ENCODE assay signal across 8 cellular contexts in the genomic region with DNA sequence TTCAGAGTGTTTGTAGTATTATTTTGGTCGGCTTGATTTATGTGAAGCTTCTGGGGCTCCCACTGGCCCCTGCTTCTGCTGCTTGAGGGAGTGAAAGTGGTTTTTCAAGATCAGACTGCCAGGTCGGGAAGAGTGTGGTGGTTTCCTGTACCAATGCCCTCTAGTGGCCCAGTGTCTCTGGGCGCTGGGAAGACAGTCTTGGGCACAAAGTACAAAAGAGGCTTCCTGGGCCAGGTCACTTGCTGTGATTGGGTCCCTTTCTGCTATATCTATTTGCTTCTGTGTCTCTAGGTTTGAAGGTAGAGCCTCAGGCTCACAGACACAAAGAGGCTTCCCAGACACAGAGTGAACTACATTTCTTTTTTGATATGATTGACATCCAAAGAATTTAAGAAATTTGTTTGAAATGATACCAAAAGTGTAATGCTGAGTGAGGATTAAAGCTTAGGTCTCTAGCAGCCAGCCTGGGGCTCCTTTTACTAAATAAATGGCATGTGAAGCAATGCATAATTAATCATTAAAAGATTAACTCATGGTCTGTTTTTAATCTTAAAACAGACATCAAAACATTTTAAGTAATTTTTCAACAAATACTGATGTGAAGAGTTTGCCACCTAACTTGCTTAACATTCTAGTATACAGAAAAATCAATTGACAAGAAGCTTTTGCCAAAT. TPM values are rescaled to one million over a fixed set of nuclear protein-coding genes. Genes with fewer than 3 reads are reported as not detected.
A peak's percentile ranks its signal among the peaks of the same experiment; 100 is the strongest.
DNase-seq lines count a peak whose midpoint lies in the region; ATAC-seq and TF ChIP-seq lines count a peak whose summit lies in the region.

No MANE protein-coding gene starts in this region.

- H3K4me1 ChIP-seq in HEK293 (ENCODE audit: control insufficient read depth, insufficient read depth, low read length) (no peaks in the 10 kb centered on the region), lower lobe of right lung (no peaks in the 10 kb centered on the region)

- CTCF ChIA-PET in GM10248 (lab: Yijun Ruan, JAX): interaction anchor here (1.0 to 1.5 kb wide), 4 partner anchors 21 to 49 kb away, joined by 3 to 4 read pairs (median 3); no protein-coding TSS in a partner anchor
- CTCF ChIA-PET in HEK293 (lab: Yijun Ruan, JAX): interaction anchor here (0.5 to 1.7 kb wide), 6 partner anchors 9 to 660 kb away, joined by 3 to 8 read pairs (median 3); a partner anchor contains a TSS

- no peaks in the 10 kb centered on the region for H3K9me3 Mint-ChIP-seq in activated naive CD8-positive, alpha-beta T cell treated with anti-CD3 and anti-CD28 coated beads, Interleukin-2, amount 10 ng/mL, durations not matched to agents 7 days and 5 days

- H3K27ac ChIP-seq in 22Rv1: no peak overlapping the region
- H3K27ac ChIP-seq in HEK293 (ENCODE audit: extremely low read depth, low read depth, low read length): no peak overlapping the region
- no peak overlapping the region for H3K27ac ChIP-seq in lower lobe of right lung

- peaks cover 5% of the 10 kb centered on the region for H3K4me1 Mint-ChIP-seq in activated naive CD8-positive, alpha-beta T cell treated with anti-CD3 and anti-CD28 coated beads, Interleukin-2, amount 10 ng/mL, durations not matched to agents 7 days and 5 days

- DNase-seq in GM10248 (ENCODE audit: extremely low spot score) (peak; percentile 25), M059J (ENCODE audit: low read depth) (peak; percentile 52), lower lobe of right lung (no peak), NCI-H1930 (lab: John Stamatoyannopoulos, UW) (no peak), hypothalamus (lab: John Stamatoyannopoulos, UW) (no peak)
- DNase-seq in activated naive CD8-positive, alpha-beta T cell treated with anti-CD3 and anti-CD28 coated beads, Interleukin-2, amount 10 ng/mL, durations not matched to agents 7 days and 5 days: peak; percentile 30

- TF ChIP-seq CTCF in 22Rv1 (IDR thresholded peaks at IDR 0.05): peak; percentile 91
- TF ChIP-seq CTCF in GM10248 (IDR thresholded peaks at IDR 0.05; ENCODE audit: control extremely low read depth, extremely low read depth, low read depth, missing control alignments): peak; percentile 41
- TF ChIP-seq CTCF in HEK293 (tag by site-specific recombination; IDR thresholded peaks at IDR 0.05): 0 out of 2 replicates have a peak, but pooled peaks have one; percentile 29
- peak; percentile 40 for TF ChIP-seq CTCF in lower lobe of right lung (IDR thresholded peaks at IDR 0.05)

- H3K36me3 ChIP-seq in HEK293 (ENCODE audit: control insufficient read depth in 2 of 2, insufficient read depth in 1 of 2, low read length in 2 of 2): no peaks in the 10 kb centered on the region
- no peaks in the 10 kb centered on the region for H3K36me3 ChIP-seq in lower lobe of right lung

- H3K27ac Mint-ChIP-seq in activated naive CD8-positive, alpha-beta T cell treated with anti-CD3 and anti-CD28 coated beads, Interleukin-2, amount 10 ng/mL, durations not matched to agents 7 days and 5 days: peak overlapping the region; percentile 14

- POLR2A ChIA-PET in GM10248 (lab: Yijun Ruan, JAX): no interaction called here
- POLR2A ChIA-PET in HEK293 (lab: Yijun Ruan, JAX): no interaction called here
- POLR2A ChIA-PET in activated naive CD8-positive, alpha-beta T cell treated with anti-CD3 and anti-CD28 coated beads, Interleukin-2, amount 10 ng/mL, durations not matched to agents 7 days and 5 days (lab: Charles Lee): no interaction called here

- no peaks in the 10 kb centered on the region for H3K9me3 ChIP-seq in HEK293 (ENCODE audit: control insufficient read depth, insufficient read depth, low read depth, low read length)
- H3K9me3 ChIP-seq in lower lobe of right lung: no peaks in the 10 kb centered on the region

- peak; percentile 76 for ATAC-seq in activated naive CD8-positive, alpha-beta T cell treated with anti-CD3 and anti-CD28 coated beads, Interleukin-2, amount 10 ng/mL, durations not matched to agents 7 days and 5 days (ENCODE audit: low read depth)
- ATAC-seq in lower lobe of right lung: peak; percentile 54 to 63

- no peaks in the 10 kb centered on the region for H3K27me3 Mint-ChIP-seq in activated naive CD8-positive, alpha-beta T cell treated with anti-CD3 and anti-CD28 coated beads, Interleukin-2, amount 10 ng/mL, durations not matched to agents 7 days and 5 days

- intact Hi-C loops in lower lobe of right lung (cut with DNase I): no loop called here

- H3K27me3 ChIP-seq in lower lobe of right lung (ENCODE audit: low read depth): no peaks in the 10 kb centered on the region

- no peaks in the 10 kb centered on the region for H3K36me3 Mint-ChIP-seq in activated naive CD8-positive, alpha-beta T cell treated with anti-CD3 and anti-CD28 coated beads, Interleukin-2, amount 10 ng/mL, durations not matched to agents 7 days and 5 days

- no peak overlapping the region for H3K4me3 ChIP-seq in HEK293 (ENCODE audit: low read depth, low read length)
- H3K4me3 ChIP-seq in lower lobe of right lung: no peak overlapping the region

- H3K4me3 Mint-ChIP-seq in activated naive CD8-positive, alpha-beta T cell treated with anti-CD3 and anti-CD28 coated beads, Interleukin-2, amount 10 ng/mL, durations not matched to agents 7 days and 5 days: no peak overlapping the region

TF ChIP-seq in HEK293, 187 proteins besides CTCF, POLR2A, EP300 and RAD21:
- TF ChIP-seq ZNF274 (IDR thresholded peaks at IDR 0.05; ENCODE audit: low read length): no peak
- TF ChIP-seq ZNF274 (tag by site-specific recombination; IDR thresholded peaks at IDR 0.05; ENCODE audit: borderline replicate concordance): no peak

RNA-seq across cellular contexts. Expression of a gene that starts 36.3 kb away (rescaled TPM):
- 5.3 and 5.6 TPM in 2 replicates for total RNA-seq in M059J (2014; rRNA removed; shearing (Covaris generic))
- 10 to 100 TPM; 30.8 to 35.0 TPM for total RNA-seq in activated naive CD8-positive, alpha-beta T cell treated with anti-CD3 and anti-CD28 coated beads, Interleukin-2, amount 10 ng/mL, durations not matched to agents 7 days and 5 days
- 4.3 TPM for total RNA-seq in lower lobe of right lung

Comparison
In these comparisons a context has a peak if more than half of its experiments do, and no peak if none do; other contexts are left out.
1. CTCF ChIP-seq: peak in every context shown above with its lines; median percentile 91 in 22Rv1; 41 in GM10248; 40 in lower lobe of right lung; 29 in HEK293.
2. DNase-seq: peak in GM10248 (single experiment), M059J (single experiment) and activated naive CD8-positive, alpha-beta T cell treated with anti-CD3 and anti-CD28 coated beads, Interleukin-2, amount 10 ng/mL, durations not matched to agents 7 days and 5 days (single experiment); none in lower lobe of right lung (single experiment), NCI-H1930 (0 of 2) and hypothalamus (0 of 51).